ENCODE assay signal across 8 cellular contexts in the genomic region with DNA sequence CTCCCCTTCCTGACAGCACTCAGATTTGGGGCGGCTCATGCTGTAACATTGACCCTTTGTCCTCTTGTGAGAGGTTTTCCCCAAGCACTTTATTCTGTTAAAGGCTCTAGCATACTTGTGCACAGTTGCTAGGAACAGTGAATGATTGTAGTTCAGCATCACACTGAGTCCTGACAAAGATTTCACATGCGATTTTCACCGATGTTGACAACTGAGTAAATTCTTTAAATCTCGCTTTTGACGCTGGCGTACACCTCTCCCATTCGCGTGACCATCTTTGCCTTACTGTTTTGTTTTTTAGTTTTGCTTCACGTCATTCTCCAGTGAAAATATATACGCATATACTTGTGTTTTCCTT. TPM values are rescaled to one million over a fixed set of nuclear protein-coding genes. Genes with fewer than 3 reads are reported as not detected.
DNase-seq lines count a peak whose midpoint lies in the region; ATAC-seq and TF ChIP-seq lines count a peak whose summit lies in the region.

No MANE protein-coding gene starts in this region.

- H3K36me3 ChIP-seq in SJSA1 = peaks cover 6% of the 10 kb centered on the region; the same call in 1 of the 2 replicates
- no peaks in the 10 kb centered on the region for H3K36me3 ChIP-seq in hepatocyte (replicated peaks; ENCODE audit: insufficient read depth, low read depth)
- H3K36me3 ChIP-seq in stomach smooth muscle (ENCODE audit: control insufficient read depth in 2 of 2, insufficient read depth in 2 of 2, low read length in 2 of 2) = peaks cover 0 to 4% of the 10 kb centered on the region in 2 donors

- no peaks in the 10 kb centered on the region for H4K20me1 ChIP-seq in hepatocyte (ENCODE audit: insufficient read depth, poor library complexity, severe bottlenecking)

- H3K4me2 ChIP-seq in hepatocyte = peak overlapping the region; percentile 85

- peaks cover 6% of the 10 kb centered on the region for H3K36me3 Mint-ChIP-seq in effector memory CD8-positive, alpha-beta T cell (ENCODE audit: insufficient read depth)

- peak; percentile 2 for ATAC-seq in GM21737 (IDR thresholded peaks at IDR 0.05; ENCODE audit: unreplicated experiment)
- ATAC-seq in GM21423 (IDR thresholded peaks at IDR 0.05; ENCODE audit: unreplicated experiment) = no peak
- no peak for ATAC-seq in effector memory CD8-positive, alpha-beta T cell (replicated peaks)

- H3K4me3 ChIP-seq in SJSA1 (peak overlapping the region; percentile 83), hepatocyte (peak overlapping the region; percentile 62), stomach smooth muscle (ENCODE audit: low read length in 2 of 2) (peak overlapping the region; percentile 80 to 90)

- H3K9ac ChIP-seq in stomach smooth muscle (ENCODE audit: low read length in 2 of 2) = peak overlapping the region; percentile 96 to 97

- H3K27me3 ChIP-seq in SJSA1 (replicated peaks) = no peaks in the 10 kb centered on the region
- no peaks in the 10 kb centered on the region for H3K27me3 ChIP-seq in hepatocyte
- H3K27me3 ChIP-seq in stomach smooth muscle (ENCODE audit: control insufficient read depth in 1 of 2, insufficient read depth in 2 of 2, low read length in 2 of 2) = no peaks in the 10 kb centered on the region

- peak overlapping the region; percentile 27 for H2AFZ ChIP-seq in hepatocyte

- WGBS in hepatocyte (ENCODE audit: low lambda C conversion rate, missing lambda C conversion rate) = 1% methylated on average over 10 of the region's 10 CpGs

- peaks cover 50% of the 10 kb centered on the region for H3K79me2 ChIP-seq in hepatocyte

- H3K27ac Mint-ChIP-seq in effector memory CD8-positive, alpha-beta T cell = no peak overlapping the region

- DNase-seq in SJSA1 (ENCODE audit: low read depth in 1 of 2, low spot score in 2 of 2) (peak in 1 of 2 experiments; percentile 4), hepatocyte (ENCODE audit: low spot score) (peak; percentile 16), H4 (ENCODE audit: low spot score) (no peak)
- DNase-seq in effector memory CD8-positive, alpha-beta T cell = no peak
- no peak for DNase-seq in stimulated activated CD4-positive, alpha-beta T cell treated with anti-CD3 and anti-CD28 coated beads, Interleukin-12 subunit alpha, Interleukin-12 subunit beta, amount 100 ng/mL, for 4 hours

- H3K4me1 Mint-ChIP-seq in effector memory CD8-positive, alpha-beta T cell (ENCODE audit: low read depth in 2 of 2) = peaks cover 10 to 16% of the 10 kb centered on the region in 2 donors

- no peaks in the 10 kb centered on the region for H3K9me3 Mint-ChIP-seq in effector memory CD8-positive, alpha-beta T cell

- no peaks in the 10 kb centered on the region for H3K9me2 ChIP-seq in hepatocyte (replicated peaks; ENCODE audit: insufficient read depth)

- H3K27me3 Mint-ChIP-seq in effector memory CD8-positive, alpha-beta T cell = peaks cover 0 to 4% of the 10 kb centered on the region in 2 donors

- no peaks in the 10 kb centered on the region for H3K9me3 ChIP-seq in SJSA1 (replicated peaks)
- no peaks in the 10 kb centered on the region for H3K9me3 ChIP-seq in hepatocyte (ENCODE audit: low read depth)
- no peaks in the 10 kb centered on the region for H3K9me3 ChIP-seq in stomach smooth muscle (ENCODE audit: control insufficient read depth in 2 of 2, low read length in 2 of 2)

- no peak overlapping the region for H3K4me3 Mint-ChIP-seq in effector memory CD8-positive, alpha-beta T cell

- TF ChIP-seq CTCF in hepatocyte (IDR thresholded peaks at IDR 0.05; ENCODE audit: poor library complexity) = no peak

- H3K4me1 ChIP-seq in SJSA1 (replicated peaks) = peaks cover 12% of the 10 kb centered on the region; the same call in 1 of the 2 replicates
- H3K4me1 ChIP-seq in hepatocyte (ENCODE audit: insufficient read depth) = peaks cover 22% of the 10 kb centered on the region
- peaks cover 5% of the 10 kb centered on the region for H3K4me1 ChIP-seq in stomach smooth muscle (ENCODE audit: control insufficient read depth, insufficient read depth, low read length)

- no peak overlapping the region; the same call in 1 of the 2 replicates for H3K27ac ChIP-seq in SJSA1
- H3K27ac ChIP-seq in hepatocyte = peak overlapping the region; percentile 98
- H3K27ac ChIP-seq in stomach smooth muscle (ENCODE audit: low read length) = peak overlapping the region; percentile 96

RNA-seq across cellular contexts. Expression of a gene that starts 0.8 kb away (rescaled TPM):
- total RNA-seq in SJSA1 (2014; rRNA removed; shearing (Covaris generic)) = 4.8 and 12.6 TPM in 2 replicates
- 25.5 and 28.6 TPM in 2 replicates for total RNA-seq in hepatocyte
- polyA plus RNA-seq in hepatocyte = 15.3 and 17.2 TPM in 2 replicates
- total RNA-seq in H4 (2014; rRNA removed; shearing (Covaris generic)) = 9.4 and 13.5 TPM in 2 replicates

RNA-seq across cellular contexts. Expression of a gene that starts 13.9 kb away (rescaled TPM):
- total RNA-seq in SJSA1 (2014; rRNA removed; shearing (Covaris generic)) = 0.13 TPM in 1 of 2 replicates, not detected in the other
- total RNA-seq in hepatocyte = 1.0 and 2.5 TPM in 2 replicates
- polyA plus RNA-seq in hepatocyte = 2.0 and 2.3 TPM in 2 replicates
- not detected in 2 replicates for total RNA-seq in H4 (2014; rRNA removed; shearing (Covaris generic))

RNA-seq across cellular contexts. Expression of a gene that starts 18.1 kb away (rescaled TPM):
- 1.8 and 3.4 TPM in 2 replicates for total RNA-seq in SJSA1 (2014; rRNA removed; shearing (Covaris generic))
- total RNA-seq in hepatocyte = 28.1 and 32.1 TPM in 2 replicates
- 19.6 and 23.5 TPM in 2 replicates for polyA plus RNA-seq in hepatocyte
- 5.9 and 6.7 TPM in 2 replicates for total RNA-seq in H4 (2014; rRNA removed; shearing (Covaris generic))
